8 cellular contexts compared by ENCODE assay signal in the genomic region with DNA sequence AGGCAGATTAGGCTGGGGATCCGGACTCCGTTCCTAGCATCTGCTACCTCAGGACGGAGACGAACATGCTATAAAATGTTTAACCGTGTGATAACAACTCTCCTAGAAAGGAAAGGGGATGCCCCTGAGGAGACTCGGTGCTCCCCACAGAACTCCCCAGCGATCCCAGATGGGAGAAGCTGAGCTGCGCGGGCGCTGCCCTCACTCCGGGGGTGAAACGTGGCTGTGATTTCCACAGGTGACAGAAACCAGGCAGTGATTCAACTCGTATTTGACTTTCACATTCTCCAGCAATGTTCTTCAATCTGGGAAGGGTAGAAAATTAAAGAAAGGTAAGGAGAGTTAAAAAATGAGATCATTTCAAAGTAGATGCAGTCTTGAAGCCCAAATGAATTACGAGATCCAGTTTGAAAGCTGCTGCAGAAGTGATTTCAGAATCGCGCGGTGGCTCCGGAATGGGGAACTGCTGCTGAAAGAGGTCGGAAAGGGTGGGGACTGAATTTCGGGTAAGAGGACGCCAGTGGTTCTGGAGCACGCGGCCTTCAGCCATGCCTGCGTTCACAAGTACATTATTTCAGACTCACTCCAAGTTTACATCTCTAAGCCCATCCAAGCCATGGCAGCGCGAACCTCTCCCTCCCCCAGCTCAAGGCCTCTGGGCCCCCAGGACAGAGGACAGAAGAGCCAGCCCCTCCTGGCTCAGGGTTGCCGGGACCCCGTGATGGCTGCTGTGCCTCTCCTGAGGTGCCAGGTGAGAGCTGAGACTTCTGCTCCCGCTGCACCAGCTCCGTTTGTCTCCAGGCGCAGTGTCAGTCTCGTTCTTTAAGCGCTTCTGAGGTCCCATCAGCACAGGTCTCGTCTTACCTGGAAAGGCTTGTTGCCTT. TPM values are rescaled to one million over a fixed set of nuclear protein-coding genes. Genes with fewer than 3 reads are reported as not detected.
A peak's percentile ranks its signal among the peaks of the same experiment; 100 is the strongest.
DNase-seq lines count a peak whose midpoint lies in the region; ATAC-seq and TF ChIP-seq lines count a peak whose summit lies in the region.

No MANE protein-coding gene starts in this region.

- H3K36me3 ChIP-seq in GM06990 (ENCODE audit: control insufficient read depth, insufficient read depth, low read length) (no peaks in the 10 kb centered on the region), lower lobe of right lung (peaks cover 4% of the 10 kb centered on the region)

- TF ChIP-seq CTCF in GM06990 (IDR thresholded peaks at IDR 0.05; ENCODE audit: insufficient read depth, low read length, poor library complexity, severe bottlenecking) (no peak), MCF 10A (IDR thresholded peaks at IDR 0.05; ENCODE audit: unreplicated experiment) (no peak), lower lobe of right lung (IDR thresholded peaks at IDR 0.05) (no peak)

- TSS peak; percentile 67 for BruUV-seq in MCF 10A (replicated peaks; lab: Mats Ljungman, UMichigan)

- H3K27ac Mint-ChIP-seq in MCF 10A (ENCODE audit: low read depth, unreplicated experiment), result peak overlapping the region; percentile 76

- H3K27me3 Mint-ChIP-seq in MCF 10A (ENCODE audit: insufficient read depth, unreplicated experiment), result no peaks in the 10 kb centered on the region

- CTCF ChIA-PET in MCF 10A (lab: Yijun Ruan, JAX), result interaction anchor here (1.1 kb wide), 2 partner anchors 10 to 29 kb away, joined by 4 to 5 read pairs; no protein-coding TSS in a partner anchor

- peak; percentile 53 to 59 for ATAC-seq in lower lobe of right lung
- no peak for ATAC-seq in GM19395 (IDR thresholded peaks at IDR 0.05; ENCODE audit: unreplicated experiment)
- ATAC-seq in HG02588 (IDR thresholded peaks at IDR 0.05; ENCODE audit: unreplicated experiment), result no peak

- DNase-seq in GM06990 (ENCODE audit: extremely low read depth, insufficient read length) (no peak), HT-29 (ENCODE audit: low spot score) (peak; percentile 5), MCF 10A (ENCODE audit: unreplicated experiment) (peak; percentile 15), lower lobe of right lung (peak; percentile 63), NCI-H1048 (lab: John Stamatoyannopoulos, UW) (no peak), NCI-H1694 treated with DMSO at 0.1 percent for 48 hours (lab: John Stamatoyannopoulos, UW) (no peak)

- H3K4me3 ChIP-seq in GM06990 (replicated peaks; ENCODE audit: low read depth, low read length), result peak overlapping the region; percentile 74
- H3K4me3 ChIP-seq in lower lobe of right lung, result peak overlapping the region; percentile 59

- intact Hi-C loops in MCF 10A (cut with micrococcal nuclease) (loop anchor here (5.0 kb wide), 1 partner anchor 161 kb away; the partner anchor contains the start of gene TXNL4A), lower lobe of right lung (cut with DNase I) (no loop called here)

- peaks cover 10% of the 10 kb centered on the region for H3K36me3 Mint-ChIP-seq in MCF 10A (ENCODE audit: insufficient read depth, unreplicated experiment)

- no peaks in the 10 kb centered on the region for H3K4me1 Mint-ChIP-seq in MCF 10A (ENCODE audit: insufficient read depth, unreplicated experiment)

- peaks cover 18% of the 10 kb centered on the region for H3K4me1 ChIP-seq in lower lobe of right lung

- H3K4me3 Mint-ChIP-seq in MCF 10A (ENCODE audit: unreplicated experiment), result peak overlapping the region; percentile 73

- H3K9me3 ChIP-seq in lower lobe of right lung, result no peaks in the 10 kb centered on the region

- H3K27me3 ChIP-seq in GM06990 (replicated peaks; ENCODE audit: control insufficient read depth, insufficient read depth, low read length) (no peaks in the 10 kb centered on the region), lower lobe of right lung (ENCODE audit: low read depth) (no peaks in the 10 kb centered on the region)

- H3K27ac ChIP-seq in lower lobe of right lung, result peak overlapping the region; percentile 9

- H3K9me3 Mint-ChIP-seq in MCF 10A (ENCODE audit: unreplicated experiment), result no peaks in the 10 kb centered on the region

- POLR2A ChIA-PET in MCF 10A (lab: Yijun Ruan, JAX), result interaction anchor here (0.7 to 2.6 kb wide), 9 partner anchors 17 to 161 kb away, joined by 3 to 23 read pairs (median 6); partner anchors contain the start of genes ADNP2, RBFA and TXNL4A

RNA-seq across cellular contexts. Expression of gene ADNP2, which starts 39.5 kb away (rescaled TPM):
- 14.8 and 17.3 TPM in 2 replicates for total RNA-seq in HT-29 (2014; rRNA removed; shearing (Covaris generic))
- total RNA-seq in MCF 10A (2022) (19.6 and 21.1 TPM in 2 replicates), lower lobe of right lung (16.5 TPM)

Comparison
In these comparisons a context has a peak if more than half of its experiments do, and no peak if none do; other contexts are left out.
1. DNase-seq: peak in HT-29 (single experiment), MCF 10A (single experiment) and lower lobe of right lung (single experiment); none in GM06990 (single experiment), NCI-H1048 (single experiment) and NCI-H1694 treated with DMSO at 0.1 percent for 48 hours (single experiment).
2. ATAC-seq: peak in lower lobe of right lung (2 of 2); none in GM19395 (single experiment) and HG02588 (single experiment).